ENCODE assay signal across 1 cellular context in genomic region chr12:122226366-122227222, GRCh38.
TF ChIP-seq lines count a peak whose summit lies in the region.

No MANE protein-coding gene starts in this region.

TF ChIP-seq in WTC11, 78 proteins besides CTCF, POLR2A, EP300 and RAD21 (continues in another document):
- peak; percentile 47; the same call in 1 of the 2 replicates for TF ChIP-seq GABPB1 (CRISPR knock-in tag; IDR thresholded peaks at IDR 0.05)
- TF ChIP-seq ZNF512 (CRISPR knock-in tag; IDR thresholded peaks at IDR 0.05; ENCODE audit: borderline replicate concordance): 0 out of 2 replicates have a peak, but pooled peaks have one; percentile 82
- TF ChIP-seq ZNF416 (CRISPR knock-in tag; IDR thresholded peaks at IDR 0.05): peak; percentile 80; the same call in 1 of the 2 replicates
- TF ChIP-seq IRF2 (CRISPR knock-in tag; IDR thresholded peaks at IDR 0.05; ENCODE audit: borderline replicate concordance, low read depth): 0 out of 2 replicates have a peak, but pooled peaks have one; percentile 74
- TF ChIP-seq ZNF423 (CRISPR knock-in tag; IDR thresholded peaks at IDR 0.05): no peak
- TF ChIP-seq CBFB (CRISPR knock-in tag; IDR thresholded peaks at IDR 0.05; ENCODE audit: low read depth): no peak
- peak; percentile 97; the same call in 1 of the 2 replicates for TF ChIP-seq ESRRA (CRISPR knock-in tag; IDR thresholded peaks at IDR 0.05; ENCODE audit: borderline replicate concordance)
- peak; percentile 58 for TF ChIP-seq NFYB (CRISPR knock-in tag; conservative IDR thresholded peaks at IDR 0.05; ENCODE audit: low read depth)
- TF ChIP-seq ZNF532 (CRISPR knock-in tag; IDR thresholded peaks at IDR 0.05; ENCODE audit: borderline replicate concordance): no peak
- peak; percentile 97 for TF ChIP-seq ATF1 (CRISPR knock-in tag; IDR thresholded peaks at IDR 0.05)
- TF ChIP-seq ZNF281 (CRISPR knock-in tag; IDR thresholded peaks at IDR 0.05): peak; percentile 96
- peak; percentile 97 for TF ChIP-seq MYBL2 (CRISPR knock-in tag; IDR thresholded peaks at IDR 0.05)
- peak; percentile 99 for TF ChIP-seq ATF3 (CRISPR knock-in tag; conservative IDR thresholded peaks at IDR 0.05)
- TF ChIP-seq AR (CRISPR knock-in tag; IDR thresholded peaks at IDR 0.05): no peak
- TF ChIP-seq CDX4 (CRISPR knock-in tag; IDR thresholded peaks at IDR 0.05; ENCODE audit: borderline replicate concordance): no peak
- TF ChIP-seq RORB (CRISPR knock-in tag; IDR thresholded peaks at IDR 0.05): no peak
- peak; percentile 95 for TF ChIP-seq FOXK1 (CRISPR knock-in tag; IDR thresholded peaks at IDR 0.05)
- peak; percentile 94 for TF ChIP-seq SMAD4 (CRISPR knock-in tag; IDR thresholded peaks at IDR 0.05)
- TF ChIP-seq OVOL2 (CRISPR knock-in tag; IDR thresholded peaks at IDR 0.05; ENCODE audit: borderline replicate concordance): no peak
- TF ChIP-seq E2F1 (CRISPR knock-in tag; IDR thresholded peaks at IDR 0.05): peak; percentile 96
- 0 out of 2 replicates have a peak, but pooled peaks have one; percentile 71 for TF ChIP-seq FOXJ3 (CRISPR knock-in tag; IDR thresholded peaks at IDR 0.05; ENCODE audit: borderline replicate concordance)
- no peak for TF ChIP-seq EMX1 (CRISPR knock-in tag; IDR thresholded peaks at IDR 0.05)
- no peak for TF ChIP-seq ZNF425 (CRISPR knock-in tag; conservative IDR thresholded peaks at IDR 0.05)
- TF ChIP-seq ZNF317 (CRISPR knock-in tag; IDR thresholded peaks at IDR 0.05; ENCODE audit: borderline replicate concordance, low read depth): peak; percentile 78
- peak; percentile 89 for TF ChIP-seq ZNF263 (CRISPR knock-in tag; IDR thresholded peaks at IDR 0.05; ENCODE audit: low read depth)
- peak; percentile 98 for TF ChIP-seq TEAD4 (CRISPR knock-in tag; IDR thresholded peaks at IDR 0.05)
- TF ChIP-seq ZNF138 (CRISPR knock-in tag; conservative IDR thresholded peaks at IDR 0.05): 0 out of 2 replicates have a peak, but pooled peaks have one; percentile 75
- TF ChIP-seq MXD4 (CRISPR knock-in tag; IDR thresholded peaks at IDR 0.05; ENCODE audit: borderline replicate concordance): no peak
- peak; percentile 44; the same call in 1 of the 2 replicates for TF ChIP-seq HMGXB4 (CRISPR knock-in tag; IDR thresholded peaks at IDR 0.05)
- peak; percentile 98 for TF ChIP-seq TP53 (CRISPR knock-in tag; IDR thresholded peaks at IDR 0.05)
- peak; percentile 99 for TF ChIP-seq ARID4B (CRISPR knock-in tag; IDR thresholded peaks at IDR 0.05; ENCODE audit: borderline replicate concordance)
